ENCODE assay signal across 9 cellular contexts in genomic region chr2:130920417-130921030, GRCh38.
DNase-seq lines count a peak whose midpoint lies in the region; ATAC-seq, FAIRE-seq and TF ChIP-seq lines count a peak whose summit lies in the region.
"Had no signal": no experiment of that assay in that cellular context is flagged by ENCODE, and none has a peak within 500 bp of the region (broad histone marks: within the 10 kb centered on the region; RNA-seq: fewer than 3 reads in every experiment).

No MANE protein-coding gene starts in this region.

- ATAC-seq in HG03095 (IDR thresholded peaks at IDR 0.05; ENCODE audit: unreplicated experiment): no peak

- peak; percentile 87 for TF ChIP-seq CTCF in D721Med (IDR thresholded peaks at IDR 0.05; ENCODE audit: insufficient read depth, missing control alignments)
- peak; percentile 76 for TF ChIP-seq CTCF in osteocyte (IDR thresholded peaks at IDR 0.05)

- no peaks in the 10 kb centered on the region for H3K27me3 Mint-ChIP-seq in osteocyte (ENCODE audit: unreplicated experiment)

- H3K4me3 ChIP-seq in Jurkat, Clone E6-1 (ENCODE audit: low read length): no peak overlapping the region

- peak; percentile 69 for DNase-seq in D721Med (ENCODE audit: insufficient read length, low spot score)
- DNase-seq in Jurkat, Clone E6-1 (ENCODE audit: low read depth, low spot score): peak; percentile 25
- DNase-seq in RPMI8226: peak; percentile 30
- peak; percentile 87 for DNase-seq in activated effector memory CD4-positive, alpha-beta T cell treated with anti-CD3 and anti-CD28 coated beads, Interleukin-2, amount 50 U/mL, for 16 hours
- peak; percentile 79 to 80 for DNase-seq in frontal cortex (ENCODE audit: low spot score in 2 of 2)
- DNase-seq in osteocyte (ENCODE audit: extremely low spot score, unreplicated experiment): no peak
- peak; percentile 63 for DNase-seq in ureter (ENCODE audit: low spot score)

- FAIRE-seq in D721Med (lab: Jason Lieb, UNC): no peak
- FAIRE-seq in frontal cortex (lab: Jason Lieb, UNC): peak; percentile 75

- no peaks in the 10 kb centered on the region for H3K4me1 Mint-ChIP-seq in osteocyte (ENCODE audit: unreplicated experiment)

- no peaks in the 10 kb centered on the region for H3K9me3 Mint-ChIP-seq in osteocyte (ENCODE audit: unreplicated experiment)
- H3K9me3 Mint-ChIP-seq: T-helper 1 cell treated with Interleukin-12 subunit alpha and Interleukin-12 subunit beta and Interleukin-4 antibody, amounts not matched to agents 30 μg/mL and 1 μg/mL, for 36 hours had no signal

- no peak overlapping the region for H3K4me3 Mint-ChIP-seq in osteocyte (ENCODE audit: unreplicated experiment)
- H3K4me3 Mint-ChIP-seq: T-helper 1 cell treated with Interleukin-12 subunit alpha and Interleukin-12 subunit beta and Interleukin-4 antibody, amounts not matched to agents 30 μg/mL and 1 μg/mL, for 36 hours had no signal

- no peak overlapping the region for H3K27ac Mint-ChIP-seq in osteocyte (ENCODE audit: unreplicated experiment)
- H3K27ac Mint-ChIP-seq: T-helper 1 cell treated with Interleukin-12 subunit alpha and Interleukin-12 subunit beta and Interleukin-4 antibody, amounts not matched to agents 30 μg/mL and 1 μg/mL, for 36 hours had no signal

- no peaks in the 10 kb centered on the region for H3K36me3 Mint-ChIP-seq in osteocyte (ENCODE audit: unreplicated experiment)
